Comparison of ENCODE assay signal across 11 cellular contexts in genomic region chr7:134234216-134234615, GRCh38.
"Had no signal": no experiment of that assay in that cellular context is flagged by ENCODE, and none has a peak within 500 bp of the region (broad histone marks: within the 10 kb centered on the region; RNA-seq: fewer than 3 reads in every experiment).

No MANE protein-coding gene starts in this region.

- H3K4me3 ChIP-seq: GM23248, GM23338, HAP-1 had no signal

- H3K4me1 ChIP-seq: HAP-1 had no signal

- H2AFZ ChIP-seq: GM23248, GM23338 had no signal

- ATAC-seq: GM23338, HCT116 had no signal

- H3K4me2 ChIP-seq: GM23338 had no signal

- H3K9me3 ChIP-seq: HAP-1 had no signal

- H3K9ac ChIP-seq: GM23248 had no signal

- H3K27ac ChIP-seq: GM23248 had no signal

- H3K36me3 ChIP-seq: HAP-1 had no signal

- DNase-seq: GM23248, GOT3, H7, H9, HCEC 1CT, HFFc6 had no signal

- FAIRE-seq: H1, H54 had no signal
